In genomic region chr2:10349725-10350124, GRCh38 we compare ENCODE assay signal across 16 cellular contexts. TPM values are rescaled to one million over a fixed set of nuclear protein-coding genes. Genes with fewer than 3 reads are reported as not detected.
DNase-seq lines count a peak whose midpoint lies in the region; ATAC-seq and TF ChIP-seq lines count a peak whose summit lies in the region.
"Had no signal": no experiment of that assay in that cellular context is flagged by ENCODE, and none has a peak within 500 bp of the region (broad histone marks: within the 10 kb centered on the region; RNA-seq: fewer than 3 reads in every experiment).

No MANE protein-coding gene starts in this region.

- no peak for DNase-seq in memory B cell (ENCODE audit: low spot score in 2 of 2)
- no peak for DNase-seq in EL
- no peak for DNase-seq in chondrocyte (ENCODE audit: low spot score)
- DNase-seq: Calu3, GDM1, GOT3, H9, IMR-90, Kasumi-1, KBM-7 had no signal

- peaks cover 9% of the 10 kb centered on the region for H3K36me3 Mint-ChIP-seq in memory B cell
- peaks cover 1% of the 10 kb centered on the region for H3K36me3 Mint-ChIP-seq in chondrocyte (ENCODE audit: low read depth)

- TF ChIP-seq CTCF in C4-2B (conservative IDR thresholded peaks at IDR 0.05) (no peak), OCI-LY3 (IDR thresholded peaks at IDR 0.05; ENCODE audit: low read depth, low read length) (no peak), chondrocyte (IDR thresholded peaks at IDR 0.05) (no peak)

- H3K36me3 ChIP-seq in OCI-LY3 (replicated peaks; ENCODE audit: low read depth, low read length): no peaks in the 10 kb centered on the region

- H3K4me1 Mint-ChIP-seq in memory B cell (peaks cover 40% of the 10 kb centered on the region), chondrocyte (ENCODE audit: low read depth) (peaks cover 22% of the 10 kb centered on the region)

- H3K27me3 ChIP-seq in OCI-LY3 (ENCODE audit: low read depth, low read length): peaks cover 3% of the 10 kb centered on the region; the same call in 1 of the 2 replicates

- H4K20me1 ChIP-seq in OCI-LY3 (ENCODE audit: insufficient read depth, low read length): no peaks in the 10 kb centered on the region

- H3K79me2 ChIP-seq in OCI-LY3 (ENCODE audit: low read length): no peaks in the 10 kb centered on the region

- H3K9ac ChIP-seq in OCI-LY3 (ENCODE audit: low read length): no peak overlapping the region

- H3K4me3 Mint-ChIP-seq in memory B cell (no peak overlapping the region), chondrocyte (ENCODE audit: unreplicated experiment) (no peak overlapping the region)
- H3K4me3 Mint-ChIP-seq: H9 had no signal

- ATAC-seq in GM19043 (IDR thresholded peaks at IDR 0.05; ENCODE audit: low read depth, unreplicated experiment): peak; percentile 49
- ATAC-seq in memory B cell (ENCODE audit: low read depth): peak; percentile 26
- ATAC-seq in GM21390 (IDR thresholded peaks at IDR 0.05; ENCODE audit: unreplicated experiment): no peak

- H3K9me3 ChIP-seq in OCI-LY3 (ENCODE audit: insufficient read depth, low read length): no peaks in the 10 kb centered on the region

- H3K27ac Mint-ChIP-seq in memory B cell: peak overlapping the region; percentile 73
- H3K27ac Mint-ChIP-seq in chondrocyte (ENCODE audit: unreplicated experiment): no peak overlapping the region
- H3K27ac Mint-ChIP-seq: H9 had no signal

- H3K4me1 ChIP-seq in OCI-LY3 (ENCODE audit: low read length): peaks cover 18% of the 10 kb centered on the region

- peak overlapping the region; percentile 39 for H3K4me2 ChIP-seq in OCI-LY3 (ENCODE audit: low read length)

- peak overlapping the region; percentile 9 for H3K4me3 ChIP-seq in OCI-LY3 (ENCODE audit: low read length)

- H3K9me3 Mint-ChIP-seq in memory B cell (no peaks in the 10 kb centered on the region), chondrocyte (ENCODE audit: low read depth) (no peaks in the 10 kb centered on the region)
- H3K9me3 Mint-ChIP-seq: H9 had no signal

- H3K27me3 Mint-ChIP-seq in memory B cell: no peaks in the 10 kb centered on the region
- H3K27me3 Mint-ChIP-seq in chondrocyte (ENCODE audit: low read depth): no peaks in the 10 kb centered on the region

- no peak overlapping the region for H2AFZ ChIP-seq in OCI-LY3 (ENCODE audit: low read depth, low read length)

- H3K27ac ChIP-seq in C4-2B (peak overlapping the region; percentile 48; the same call in 1 of the 2 replicates), OCI-LY3 (ENCODE audit: low read length) (no peak overlapping the region)
- H3K27ac ChIP-seq: 22Rv1, HL-60 had no signal

RNA-seq across cellular contexts. Expression of gene HPCAL1, which starts 47.0 kb away (rescaled TPM):
- total RNA-seq in chondrocyte: 18.7 to 44.0 TPM (median 19.3 TPM) in 3 replicates
